Comparison of ENCODE assay signal across 24 cellular contexts in genomic region chr2:30457316-30457715, GRCh38. TPM values are rescaled to one million over a fixed set of nuclear protein-coding genes. Genes with fewer than 3 reads are reported as not detected.
A peak's percentile ranks its signal among the peaks of the same experiment; 100 is the strongest.
DNase-seq lines count a peak whose midpoint lies in the region; ATAC-seq, FAIRE-seq and TF ChIP-seq lines count a peak whose summit lies in the region.
"Had no signal": no experiment of that assay in that cellular context is flagged by ENCODE, and none has a peak within 500 bp of the region (broad histone marks: within the 10 kb centered on the region; RNA-seq: fewer than 3 reads in every experiment).

No MANE protein-coding gene starts in this region.

- H3K79me2 ChIP-seq in GM23338 (replicated peaks; ENCODE audit: insufficient read depth) = peaks cover 94% of the 10 kb centered on the region

- H3K4me3 ChIP-seq in GM23338 = no peak overlapping the region
- H3K4me3 ChIP-seq in HUES6 (ENCODE audit: low read depth, low read length) = no peak overlapping the region
- peak overlapping the region; percentile 11 for H3K4me3 ChIP-seq in endodermal cell (ENCODE audit: low read length)
- H3K4me3 ChIP-seq: GM12878 had no signal

- H3K27ac ChIP-seq in GM23338 (ENCODE audit: low read depth) (peak overlapping the region; percentile 26; the same call in 1 of the 2 replicates), HUES6 (ENCODE audit: low read depth, low read length) (peak overlapping the region; percentile 63; the same call in 1 of the 2 replicates), endodermal cell (ENCODE audit: low read depth, low read length) (no peak overlapping the region)
- H3K27ac ChIP-seq: KMS-11 had no signal

- peak overlapping the region; percentile 30 for H3K4me2 ChIP-seq in GM23338
- H3K4me2 ChIP-seq: KMS-11 had no signal

- H3K4me1 Mint-ChIP-seq in GM23338 = peaks cover 48% of the 10 kb centered on the region
- H3K4me1 Mint-ChIP-seq in endodermal cell = peaks cover 49% of the 10 kb centered on the region

- ATAC-seq in GM23338 (peak; percentile 42; the same call in 2 of the 3 replicates), HG03095 (IDR thresholded peaks at IDR 0.05; ENCODE audit: unreplicated experiment) (no peak), HG03196 (IDR thresholded peaks at IDR 0.05; ENCODE audit: unreplicated experiment) (no peak), HG02759 (IDR thresholded peaks at IDR 0.05; ENCODE audit: unreplicated experiment) (no peak)
- ATAC-seq: GM12878 had no signal

- DNase-seq in GM12892 (ENCODE audit: insufficient read length) (no peak), GM23338 (ENCODE audit: low spot score) (peak; percentile 22), endodermal cell (no peak), NCI-H1694 treated with DMSO at 0.1 percent for 48 hours (lab: John Stamatoyannopoulos, UW) (no peak)
- DNase-seq: ACHN; BE2C; C1 segment of cervical spinal cord; CD4-positive, CD25-positive, alpha-beta regulatory T cell; CD8-positive, alpha-beta memory T cell; COR-L47; DMS 273 treated with DMSO at 0.1 percent for 48 hours; DMS53; DND-41; EL; H7 had no signal

- H3K27ac Mint-ChIP-seq in GM23338 = no peak overlapping the region
- no peak overlapping the region for H3K27ac Mint-ChIP-seq in endodermal cell

- H3K4me1 ChIP-seq in GM23338 (ENCODE audit: insufficient read depth) (peaks cover 56% of the 10 kb centered on the region), HUES6 (ENCODE audit: control insufficient read depth, insufficient read depth, low read length) (peaks cover 40% of the 10 kb centered on the region), endodermal cell (ENCODE audit: control insufficient read depth, insufficient read depth, low read length) (peaks cover 3% of the 10 kb centered on the region)

- no peaks in the 10 kb centered on the region for H3K27me3 ChIP-seq in GM23338 (ENCODE audit: insufficient read depth)
- H3K27me3 ChIP-seq in HUES6 (ENCODE audit: control insufficient read depth, insufficient read depth, low read length) = no peaks in the 10 kb centered on the region
- H3K27me3 ChIP-seq in endodermal cell (ENCODE audit: control insufficient read depth, insufficient read depth, low read length, poor library complexity, severe bottlenecking) = no peaks in the 10 kb centered on the region
- H3K27me3 ChIP-seq: BE2C had no signal

- no peak for TF ChIP-seq CTCF in GM23338 (conservative IDR thresholded peaks at IDR 0.05; ENCODE audit: low read depth in 2 of 2)
- TF ChIP-seq CTCF in endodermal cell (conservative IDR thresholded peaks at IDR 0.05) = no peak

- H2AFZ ChIP-seq in GM23338 = no peak overlapping the region

- no peaks in the 10 kb centered on the region for H3K27me3 Mint-ChIP-seq in GM23338 (ENCODE audit: insufficient read depth, low read depth, poor library complexity)
- no peaks in the 10 kb centered on the region for H3K27me3 Mint-ChIP-seq in endodermal cell (ENCODE audit: insufficient read depth)
- H3K27me3 Mint-ChIP-seq: CD4-positive, CD25-positive, alpha-beta regulatory T cell had no signal

- H3K9ac ChIP-seq in HUES6 (ENCODE audit: low read length) (no peak overlapping the region), endodermal cell (ENCODE audit: extremely low read depth, low read length, poor library complexity, severe bottlenecking) (no peak overlapping the region)
- H3K9ac ChIP-seq: KMS-11 had no signal

- peaks cover 4% of the 10 kb centered on the region for H4K20me1 ChIP-seq in GM23338 (replicated peaks; ENCODE audit: insufficient read depth)

- H3K9me2 ChIP-seq in GM23338 (ENCODE audit: insufficient read depth) = no peaks in the 10 kb centered on the region

- H3K4me3 Mint-ChIP-seq in GM23338 (no peak overlapping the region), endodermal cell (no peak overlapping the region)
- H3K4me3 Mint-ChIP-seq: CD8-positive, alpha-beta memory T cell had no signal

- FAIRE-seq in GM12892 (lab: Jason Lieb, UNC) = peak; percentile 5
- FAIRE-seq: A204.1, GM12878, GM19239, HTR-8/SVneo had no signal

- H3K9me3 Mint-ChIP-seq in GM23338 (peaks cover 6% of the 10 kb centered on the region; the same call in 2 of the 3 replicates), endodermal cell (no peaks in the 10 kb centered on the region)
- H3K9me3 Mint-ChIP-seq: CD8-positive, alpha-beta memory T cell had no signal

- no peaks in the 10 kb centered on the region for H3F3A ChIP-seq in GM23338 (replicated peaks; ENCODE audit: low read depth)

- H3K9me3 ChIP-seq in HUES6 (ENCODE audit: control insufficient read depth, insufficient read depth, low read depth, low read length) (peaks cover 4% of the 10 kb centered on the region), endodermal cell (ENCODE audit: control insufficient read depth, low read length) (no peaks in the 10 kb centered on the region)

- H3K36me3 ChIP-seq in GM23338 (ENCODE audit: insufficient read depth) = no peaks in the 10 kb centered on the region
- H3K36me3 ChIP-seq in HUES6 (ENCODE audit: control insufficient read depth, insufficient read depth, low read length) = 0 out of 2 replicates have a peak, but pooled peaks cover 3% of the 10 kb centered on the region
- H3K36me3 ChIP-seq in endodermal cell (ENCODE audit: control insufficient read depth, insufficient read depth, low read length) = peaks cover 3% of the 10 kb centered on the region
- H3K36me3 ChIP-seq: BE2C had no signal

- peaks cover 14% of the 10 kb centered on the region; the same call in 2 of the 3 replicates for H3K36me3 Mint-ChIP-seq in GM23338 (ENCODE audit: low read depth)
- peaks cover 9% of the 10 kb centered on the region for H3K36me3 Mint-ChIP-seq in endodermal cell (ENCODE audit: low read depth)

- TF ChIP-seq POLR2A in GM12892 (IDR thresholded peaks at IDR 0.05; ENCODE audit: low read depth, low read length) = no peak

TF ChIP-seq in GM23338, 12 proteins besides CTCF, POLR2A, EP300 and RAD21:
- no peak for TF ChIP-seq JUNB (IDR thresholded peaks at IDR 0.05; ENCODE audit: unreplicated experiment)
- peak; percentile 58; the same call in 1 of the 2 replicates for TF ChIP-seq NANOG (IDR thresholded peaks at IDR 0.05; ENCODE audit: borderline replicate concordance)
- TF ChIP-seq EZH2 (IDR thresholded peaks at IDR 0.05; ENCODE audit: low read depth, unreplicated experiment) = no peak
- TF ChIP-seq ZNF114 (CRISPR knock-in tag; IDR thresholded peaks at IDR 0.05) = no peak
- no peak for TF ChIP-seq STAT1 (IDR thresholded peaks at IDR 0.05; ENCODE audit: unreplicated experiment)
- no peak for TF ChIP-seq EZH2phosphoT487 (IDR thresholded peaks at IDR 0.05; ENCODE audit: unreplicated experiment)
TF ChIP-seq in GM23338: peak in this region for 1.

RNA-seq across cellular contexts. Expression of gene LCLAT1, which starts 10.3 kb away (rescaled TPM):
- 6.3 TPM for polyA plus RNA-seq in GM12892 (2012; ENCODE audit: missing spikeins)
- total RNA-seq in GM23338 (2014; rRNA removed; shearing (Covaris generic)) = 30.1 and 36.8 TPM in 2 replicates
- 11.2 and 11.5 TPM in 2 replicates for polyA plus RNA-seq in GM23338 (2016; fragmentation: Nextera tagmentation; extraction: Ambion mirVana)
- total RNA-seq in endodermal cell = 10 to 100 TPM; 30.2 to 34.2 TPM
- polyA plus RNA-seq in endodermal cell (2013, experiment 1 of 2) = 11.5 TPM
- 11.3 TPM for polyA plus RNA-seq in endodermal cell (2013, experiment 2 of 2)
